8 cellular contexts compared by ENCODE assay signal in the genomic region with DNA sequence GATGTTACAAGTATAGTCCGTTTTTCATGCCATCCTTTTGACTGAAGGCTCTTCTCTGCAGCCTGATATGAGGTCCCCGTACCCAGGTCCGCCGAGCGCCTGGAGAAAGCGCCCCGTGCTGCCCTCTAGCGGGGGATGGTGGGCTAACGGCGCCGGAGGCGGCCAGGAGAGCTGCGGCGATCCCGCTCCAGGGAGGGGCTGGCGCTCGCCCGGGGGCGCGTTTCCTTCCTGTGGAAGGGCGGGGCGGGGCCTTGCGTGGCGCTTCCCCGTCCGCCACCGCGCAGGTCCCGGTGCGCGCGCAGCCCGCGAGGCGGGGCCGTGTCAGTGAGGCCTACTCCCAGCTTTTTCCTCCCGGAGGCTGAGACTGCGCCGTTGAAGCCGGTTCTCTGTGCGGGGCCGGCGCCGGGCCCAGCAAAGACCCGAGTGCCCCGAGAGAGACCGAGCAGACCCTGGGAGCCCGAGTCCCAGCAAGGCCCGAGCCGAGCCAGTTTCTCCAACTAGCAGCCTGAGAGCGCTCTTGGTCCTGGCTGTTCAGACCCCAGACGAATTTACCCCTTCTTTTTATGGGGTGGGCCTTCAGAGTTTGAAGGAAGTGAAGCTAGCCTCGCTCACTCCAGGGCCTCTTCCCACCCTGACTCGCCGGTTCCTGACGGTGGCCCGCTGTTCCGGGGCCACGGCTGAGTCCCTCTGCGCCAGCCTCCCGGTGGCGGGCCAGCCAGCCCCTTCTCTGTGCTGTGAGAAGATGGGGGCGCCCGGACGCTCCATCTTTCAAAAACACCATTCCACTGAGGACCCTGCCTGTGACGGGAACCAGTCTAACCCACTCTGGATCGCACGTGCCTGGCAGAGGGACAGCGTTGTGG. TPM values are rescaled to one million over a fixed set of nuclear protein-coding genes. Genes with fewer than 3 reads are reported as not detected.
DNase-seq lines count a peak whose midpoint lies in the region; ATAC-seq and TF ChIP-seq lines count a peak whose summit lies in the region.

No MANE protein-coding gene starts in this region.

- no peaks in the 10 kb centered on the region for H3K9me3 ChIP-seq in right atrium auricular region
- no peaks in the 10 kb centered on the region for H3K9me3 ChIP-seq in vagina

- peak; percentile 70 to 86 for TF ChIP-seq POLR2A in vagina (IDR thresholded peaks at IDR 0.05)

- no peaks in the 10 kb centered on the region for H3K27me3 ChIP-seq in right atrium auricular region
- H3K27me3 ChIP-seq in vagina: no peaks in the 10 kb centered on the region

- peak; percentile 84 for ATAC-seq in HG02870 (IDR thresholded peaks at IDR 0.05; ENCODE audit: unreplicated experiment)

- intact Hi-C loops in vagina (cut with DNase I): no loop called here

- TF ChIP-seq CTCF in GM13976 (IDR thresholded peaks at IDR 0.05; ENCODE audit: borderline replicate concordance, control extremely low read depth, extremely low read depth, insufficient read depth, missing control alignments): peak; percentile 93
- peak; percentile 88 to 97 for TF ChIP-seq CTCF in right atrium auricular region (IDR thresholded peaks at IDR 0.05)
- TF ChIP-seq CTCF in vagina (IDR thresholded peaks at IDR 0.05): peak; percentile 81 to 96 (median 93)

- in situ Hi-C loops in GM13976 (cut with MboI; ENCODE audit: low sequenced_read_pairs, unreplicated experiment): loop anchor here (25.0 kb wide), 1 partner anchor 404 kb away; no protein-coding TSS in a partner anchor

- peak overlapping the region; percentile 43 to 64 for H3K4me3 ChIP-seq in right atrium auricular region
- H3K4me3 ChIP-seq in vagina: peak overlapping the region; percentile 67 to 74

- peaks cover 36% of the 10 kb centered on the region for H3K36me3 ChIP-seq in right atrium auricular region
- peaks cover 0 to 24% of the 10 kb centered on the region in 2 donors for H3K36me3 ChIP-seq in vagina

- H3K27ac ChIP-seq in angular gyrus (ENCODE audit: low read depth, low read length) (peak overlapping the region; percentile 95), right atrium auricular region (peak overlapping the region; percentile 93 to 95), vagina (peak overlapping the region; percentile 92)

- peaks cover 0 to 15% of the 10 kb centered on the region in 2 donors for H3K4me1 ChIP-seq in right atrium auricular region
- H3K4me1 ChIP-seq in vagina: peaks cover 11% of the 10 kb centered on the region

- DNase-seq in GM13976 (ENCODE audit: low spot score): peak; percentile 99
- peak; percentile 93 for DNase-seq in NCI-H146 (lab: John Stamatoyannopoulos, UW)
- DNase-seq in T-helper 1 cell: peak; percentile 97 to 99 (median 97)
- DNase-seq in right atrium auricular region (ENCODE audit: low spot score): peak; percentile 96
- peak; percentile 84 for DNase-seq in pulmonary artery endothelial cell (ENCODE audit: low read depth, low spot score)
- peak in 1 of 2 donors; percentile 94 for DNase-seq in vagina (ENCODE audit: extremely low spot score in 2 of 2)

RNA-seq across cellular contexts. Expression of gene PHF2, which starts 9.7 kb away (rescaled TPM):
- total RNA-seq in right atrium auricular region (10 to 100 TPM; 24.7 to 29.3 TPM), pulmonary artery endothelial cell (14.2 and 14.9 TPM in 2 replicates), vagina (27.7 TPM)
